In genomic region chr14:101489092-101489760, GRCh38 we compare ENCODE assay signal across 23 cellular contexts.
"Had no signal": no experiment of that assay in that cellular context is flagged by ENCODE, and none has a peak within 500 bp of the region (broad histone marks: within the 10 kb centered on the region; RNA-seq: fewer than 3 reads in every experiment).

No MANE protein-coding gene starts in this region.

- H3K36me3 ChIP-seq: colonic mucosa, neutrophil, pancreas, suprapubic skin, transverse colon, vagina had no signal

- H3K9me3 ChIP-seq: colonic mucosa, neutrophil, pancreas, vagina had no signal

- H3K27ac ChIP-seq: colonic mucosa, neutrophil, pancreas, suprapubic skin, transverse colon, vagina had no signal

- H3K27ac Mint-ChIP-seq: effector memory CD8-positive, alpha-beta T cell; memory B cell; natural killer cell treated with Interleukin-12 subunit alpha and Interleukin-12 subunit beta and Interleukin-15 and Interleukin-18, amount 100 ng/mL, for 72 hours; stimulated activated naive CD8-positive, alpha-beta T cell treated with anti-CD3 and anti-CD28 coated beads, Interleukin-15, amount 100 ng/mL, for 72 hours had no signal

- H3K4me1 ChIP-seq: colonic mucosa, pancreas, suprapubic skin, transverse colon, vagina had no signal

- H3K4me3 Mint-ChIP-seq: effector memory CD8-positive, alpha-beta T cell; memory B cell; natural killer cell treated with Interleukin-12 subunit alpha and Interleukin-12 subunit beta and Interleukin-15 and Interleukin-18, amount 100 ng/mL, for 72 hours; neural crest cell; stimulated activated naive CD8-positive, alpha-beta T cell treated with anti-CD3 and anti-CD28 coated beads, Interleukin-15, amount 100 ng/mL, for 72 hours had no signal

- H3K4me3 ChIP-seq: colonic mucosa, lung, pancreas, smooth muscle cell, suprapubic skin, transverse colon, vagina had no signal

- ATAC-seq: effector memory CD8-positive, alpha-beta T cell; left lobe of liver; natural killer cell treated with Interleukin-12 subunit alpha and Interleukin-12 subunit beta and Interleukin-15 and Interleukin-18, amount 100 ng/mL, for 72 hours; pancreas; sciatic nerve; stimulated activated naive CD8-positive, alpha-beta T cell treated with anti-CD3 and anti-CD28 coated beads, Interleukin-15, amount 100 ng/mL, for 72 hours had no signal

- H3K27me3 ChIP-seq: colonic mucosa, neutrophil, pancreas, vagina had no signal

- H3K4me1 Mint-ChIP-seq: memory B cell; neural crest cell; stimulated activated naive CD8-positive, alpha-beta T cell treated with anti-CD3 and anti-CD28 coated beads, Interleukin-15, amount 100 ng/mL, for 72 hours had no signal

- DNase-seq: colonic mucosa; dermis blood vessel endothelial cell; effector memory CD8-positive, alpha-beta T cell; kidney; retina; stimulated activated CD4-positive, alpha-beta T cell treated with anti-CD3 and anti-CD28 coated beads, Interleukin-12 subunit alpha, Interleukin-12 subunit beta, amount 100 ng/mL, for 4 hours; stimulated activated CD4-positive, alpha-beta T cell treated with anti-CD3 and anti-CD28 coated beads, Interleukin-1b, Interleukin-23, amount 100 ng/mL, for 48 hours; stimulated activated CD4-positive, alpha-beta T cell treated with anti-CD3 and anti-CD28 coated beads, Interleukin-4, amount 100 ng/mL, for 1 hour; stimulated activated CD8-positive, alpha-beta memory T cell treated with anti-CD3 and anti-CD28 coated beads, Interleukin-4, amount 100 ng/mL, for 48 hours; stimulated activated naive CD4-positive, alpha-beta T cell; stimulated activated naive CD8-positive, alpha-beta T cell treated with anti-CD3 and anti-CD28 coated beads, Interleukin-15, amount 100 ng/mL, for 72 hours; transverse colon had no signal
